In genomic region chr6:105847433-105847832, GRCh38 we compare ENCODE assay signal across 35 cellular contexts.
"Had no signal": no experiment of that assay in that cellular context is flagged by ENCODE, and none has a peak within 500 bp of the region (broad histone marks: within the 10 kb centered on the region; RNA-seq: fewer than 3 reads in every experiment).

No MANE protein-coding gene starts in this region.

- H3K9me3 ChIP-seq: MG63 had no signal

- H3K4me3 ChIP-seq: MG63 had no signal

- H3K36me3 ChIP-seq: MG63 had no signal

- H3K27ac ChIP-seq: KMS-11 had no signal

- H3K27me3 ChIP-seq: MG63 had no signal

- DNase-seq: Karpas-422, Kasumi-1, KG1, MG63, MM.1S, MV-4-11, NCI-H1048, NCI-H1092, NCI-H1092 treated with DMSO at 0.1 percent for 48 hours, NCI-H1105, NCI-H1105 treated with DMSO at 0.1 percent for 48 hours, NCI-H1417, NCI-H1417 treated with DMSO at 0.1 percent for 48 hours, NCI-H1436, NCI-H1436 treated with DMSO at 0.1 percent for 48 hours, NCI-H146, NCI-H1694, NCI-H1694 treated with DMSO at 0.1 percent for 48 hours, NCI-H187, NCI-H187 treated with DMSO at 0.1 percent for 48 hours, NCI-H1930, NCI-H2029, NCI-H2029 treated with DMSO at 0.1 percent for 48 hours, NCI-H2081, NCI-H2081 treated with DMSO at 0.1 percent for 48 hours, NCI-H2107, NCI-H2171, NCI-H2171 treated with DMSO at 0.1 percent for 48 hours, NCI-H2227 treated with DMSO at 0.1 percent for 48 hours, NCI-H226, NCI-H345, NCI-H446, NCI-H446 treated with DMSO at 0.1 percent for 48 hours, NCI-H510A had no signal
